Comparison of ENCODE assay signal across 8 cellular contexts in the genomic region with DNA sequence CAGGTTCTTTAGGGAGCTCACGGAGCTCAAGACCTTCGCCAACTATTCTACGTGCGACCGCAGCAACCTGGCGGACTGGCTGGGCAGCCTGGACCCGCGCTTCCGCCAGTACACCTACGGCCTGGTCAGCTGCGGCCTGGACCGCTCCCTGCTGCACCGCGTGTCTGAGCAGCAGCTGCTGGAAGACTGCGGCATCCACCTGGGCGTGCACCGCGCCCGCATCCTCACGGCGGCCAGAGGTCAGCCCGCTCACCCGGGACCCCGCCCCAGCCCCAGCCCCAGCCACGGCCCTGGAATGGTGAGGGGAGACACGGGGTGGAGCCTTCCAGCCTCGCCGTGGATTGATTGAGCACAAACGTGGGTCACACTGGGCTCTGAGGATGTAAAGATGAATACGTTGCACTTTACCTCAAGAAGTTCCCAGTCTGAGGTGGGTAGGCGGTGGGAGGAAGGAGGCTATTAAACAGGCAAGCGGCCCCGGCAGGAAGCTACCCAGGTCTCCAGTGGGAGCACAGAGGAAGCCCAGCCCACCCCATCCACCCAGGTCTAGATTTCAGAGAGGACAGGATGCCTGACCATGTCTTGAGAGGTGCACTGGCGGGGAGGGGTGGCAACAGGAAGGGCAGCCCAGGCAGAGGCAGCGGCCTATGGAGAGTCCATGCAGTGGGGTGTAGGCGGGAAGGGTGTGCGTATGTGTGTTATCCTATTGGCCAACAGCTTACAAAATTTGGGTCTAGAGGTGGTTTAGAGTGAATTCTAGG. TPM values are rescaled to one million over a fixed set of nuclear protein-coding genes. Genes with fewer than 3 reads are reported as not detected.
DNase-seq lines count a peak whose midpoint lies in the region; ATAC-seq and TF ChIP-seq lines count a peak whose summit lies in the region.

No MANE protein-coding gene starts in this region.

- H4K20me1 ChIP-seq in GM23338 (replicated peaks; ENCODE audit: insufficient read depth) (no peaks in the 10 kb centered on the region), PC-3 (ENCODE audit: low read length) (no peaks in the 10 kb centered on the region)

- no TSS peak for BruUV-seq in PC-3 (replicated peaks; lab: Mats Ljungman, UMichigan)

- no peaks in the 10 kb centered on the region for H3K79me2 ChIP-seq in GM23338 (replicated peaks; ENCODE audit: insufficient read depth)
- H3K79me2 ChIP-seq in PC-3 (ENCODE audit: low read length) = peaks cover 7% of the 10 kb centered on the region; the same call in 1 of the 2 replicates

- peak; percentile 48 for DNase-seq in GM23338 (ENCODE audit: low spot score)
- peak; percentile 34 for DNase-seq in PC-3
- DNase-seq in left ventricle myocardium inferior = no peak
- peak; percentile 84 for DNase-seq in spleen
- DNase-seq in NAMALWA (ENCODE audit: low spot score) = no peak
- no peak for DNase-seq in NCI-H2081 treated with DMSO at 0.1 percent for 48 hours (lab: John Stamatoyannopoulos, UW)

- peaks cover 64% of the 10 kb centered on the region for H3K27me3 ChIP-seq in GM23338 (ENCODE audit: insufficient read depth)
- no peaks in the 10 kb centered on the region for H3K27me3 ChIP-seq in PC-3 (ENCODE audit: low read length)
- H3K27me3 ChIP-seq in left ventricle myocardium inferior (ENCODE audit: low read depth) = no peaks in the 10 kb centered on the region
- peaks cover 0 to 28% (median 0%) of the 10 kb centered on the region in 7 donors for H3K27me3 ChIP-seq in spleen (replicated peaks in 1 of 7)

- H3K9me2 ChIP-seq in GM23338 (ENCODE audit: insufficient read depth) (no peaks in the 10 kb centered on the region), PC-3 (replicated peaks; ENCODE audit: low read length) (no peaks in the 10 kb centered on the region)

- 25 to 48% (median 29%) methylated on average over 12 to 37 of the region's 37 CpGs for WGBS in spleen, 5 donors

- peaks cover 60% of the 10 kb centered on the region for H3K27me3 Mint-ChIP-seq in GM23338 (ENCODE audit: insufficient read depth, low read depth, poor library complexity)

- H3K4me3 ChIP-seq in GM23338 (peak overlapping the region; percentile 90), PC-3 (ENCODE audit: low read length) (peak overlapping the region; percentile 81), left ventricle myocardium inferior (peak overlapping the region; percentile 67), spleen (peak overlapping the region; percentile 42 to 82 (median 52))

- no peak for TF ChIP-seq CTCF in GM23338 (conservative IDR thresholded peaks at IDR 0.05; ENCODE audit: low read depth in 2 of 2)
- TF ChIP-seq CTCF in PC-3 (conservative IDR thresholded peaks at IDR 0.05; ENCODE audit: low read depth, low read length) = no peak
- TF ChIP-seq CTCF in left ventricle myocardium inferior (IDR thresholded peaks at IDR 0.05; ENCODE audit: borderline replicate concordance) = no peak
- TF ChIP-seq CTCF in spleen (IDR thresholded peaks at IDR 0.05 in 8 of 11, conservative IDR thresholded peaks at IDR 0.05 in 3 of 11) = no peak

- H2AFZ ChIP-seq in GM23338 (peak overlapping the region; percentile 96), PC-3 (ENCODE audit: low read length) (peak overlapping the region; percentile 90)

- no peak overlapping the region for H3K27ac Mint-ChIP-seq in GM23338

- peaks cover 10% of the 10 kb centered on the region; the same call in 1 of the 2 replicates for H3K4me1 ChIP-seq in GM23338 (ENCODE audit: insufficient read depth)
- H3K4me1 ChIP-seq in PC-3 (ENCODE audit: insufficient read depth, low read length) = peaks cover 15% of the 10 kb centered on the region
- H3K4me1 ChIP-seq in left ventricle myocardium inferior = peaks cover 26% of the 10 kb centered on the region
- H3K4me1 ChIP-seq in spleen = peaks cover 10 to 56% (median 32%) of the 10 kb centered on the region in 6 donors

- H3K4me2 ChIP-seq in GM23338 (peak overlapping the region; percentile 95), PC-3 (ENCODE audit: low read length) (peak overlapping the region; percentile 98)

- peak overlapping the region; percentile 87 for H3K4me3 Mint-ChIP-seq in GM23338

- peaks cover 11% of the 10 kb centered on the region for H3K4me1 Mint-ChIP-seq in GM23338

- H3K9me3 ChIP-seq in PC-3 (ENCODE audit: low read length) (no peaks in the 10 kb centered on the region), left ventricle myocardium inferior (replicated peaks) (no peaks in the 10 kb centered on the region), spleen (no peaks in the 10 kb centered on the region)

- no peaks in the 10 kb centered on the region; the same call in 2 of the 3 replicates for H3K9me3 Mint-ChIP-seq in GM23338

- peaks cover 3% of the 10 kb centered on the region for H3K36me3 Mint-ChIP-seq in GM23338 (ENCODE audit: low read depth)

- 0 out of 2 replicates have a peak, but pooled peaks cover 6% of the 10 kb centered on the region for H3F3A ChIP-seq in GM23338 (replicated peaks; ENCODE audit: low read depth)
- H3F3A ChIP-seq in PC-3 (ENCODE audit: low read length, unreplicated experiment) = no peaks in the 10 kb centered on the region

- H3K36me3 ChIP-seq in GM23338 (ENCODE audit: insufficient read depth) = no peaks in the 10 kb centered on the region
- no peaks in the 10 kb centered on the region; the same call in none of the 2 replicates for H3K36me3 ChIP-seq in PC-3 (ENCODE audit: low read depth, low read length)
- H3K36me3 ChIP-seq in left ventricle myocardium inferior = peaks cover 29% of the 10 kb centered on the region
- H3K36me3 ChIP-seq in spleen = peaks cover 0 to 31% (median 24%) of the 10 kb centered on the region in 6 donors

- CTCF ChIA-PET in PC-3 (lab: Charles Lee) = no interaction called here

- H3K9ac ChIP-seq in PC-3 (ENCODE audit: low read length) = peak overlapping the region; percentile 61

- intact Hi-C loops in PC-3 (cut with micrococcal nuclease) = no loop called here
- intact Hi-C loops in left ventricle myocardium inferior (cut with micrococcal nuclease) = no loop called here
- intact Hi-C loops in spleen (cut with DNase I; ENCODE audit: low total_unique reads) = no loop called here

- POLR2A ChIA-PET in PC-3 (lab: Charles Lee; ENCODE audit: unreplicated experiment) = interaction anchor here (0.6 to 1.3 kb wide), 3 partner anchors 10 to 50 kb away, joined by 3 to 8 read pairs (median 3); a partner anchor contains a TSS

- peak; percentile 39 for ATAC-seq in GM23338
- peak; percentile 61 for ATAC-seq in PC-3
- ATAC-seq in GM21717 (IDR thresholded peaks at IDR 0.05; ENCODE audit: unreplicated experiment) = no peak
- ATAC-seq in GM21619 (IDR thresholded peaks at IDR 0.05; ENCODE audit: unreplicated experiment) = no peak

- H3K27ac ChIP-seq in GM23338 (ENCODE audit: low read depth) = no peak overlapping the region
- H3K27ac ChIP-seq in PC-3 (ENCODE audit: low read length) = peak overlapping the region; percentile 35
- H3K27ac ChIP-seq in left ventricle myocardium inferior (replicated peaks) = no peak overlapping the region
- H3K27ac ChIP-seq in spleen = peak overlapping the region in 5 of 8 donors; percentile 1 to 73 (median 63)

- no peak for TF ChIP-seq POLR2A in spleen (IDR thresholded peaks at IDR 0.05)

TF ChIP-seq in GM23338, 12 proteins besides CTCF, POLR2A, EP300 and RAD21:
- TF ChIP-seq ZNF331 (CRISPR knock-in tag; IDR thresholded peaks at IDR 0.05; ENCODE audit: low read depth) = no peak
- no peak for TF ChIP-seq ZNF114 (CRISPR knock-in tag; IDR thresholded peaks at IDR 0.05)
- no peak for TF ChIP-seq JUNB (IDR thresholded peaks at IDR 0.05; ENCODE audit: unreplicated experiment)
TF ChIP-seq in GM23338: peak in this region for 0.

RNA-seq across cellular contexts. Expression of a gene that starts 13.7 kb away (rescaled TPM):
- 10.4 and 15.3 TPM in 2 replicates for total RNA-seq in GM23338 (2014; rRNA removed; shearing (Covaris generic))
- 0.89 and 1.4 TPM in 2 replicates for polyA plus RNA-seq in GM23338 (2016; fragmentation: Nextera tagmentation; extraction: Ambion mirVana)
- 6.7 and 8.4 TPM in 2 replicates for total RNA-seq in PC-3 (2014; rRNA removed)
- total RNA-seq in left ventricle myocardium inferior = 5.1 TPM
- total RNA-seq in spleen = 10 to 100 TPM; 25.9 to 48.7 (median 39.9) TPM
- polyA plus RNA-seq in spleen = 10 to 100 TPM in 1 of 3 donors, 1 to 10 TPM in 2; 4.7 to 17.1 (median 6.3) TPM

RNA-seq across cellular contexts. Expression of a gene that starts 15.1 kb away (rescaled TPM):
- total RNA-seq in GM23338 (2014; rRNA removed; shearing (Covaris generic)) = 0.35 TPM in 1 of 2 replicates, not detected in the other
- polyA plus RNA-seq in GM23338 (2016; fragmentation: Nextera tagmentation; extraction: Ambion mirVana) (0.16 and 0.17 TPM in 2 replicates), spleen (1 to 10 TPM; 1.2 to 1.8 (median 1.4) TPM)
- total RNA-seq in PC-3 (2014; rRNA removed) (not detected in 2 replicates), left ventricle myocardium inferior (40.4 TPM), spleen (1 to 10 TPM in 4 of 7 donors, under 1 TPM in 3; 0.84 to 4.0 (median 1.7) TPM)

RNA-seq across cellular contexts. Expression of a gene that starts 20.2 kb away (rescaled TPM):
- not detected in 2 replicates for total RNA-seq in GM23338 (2014; rRNA removed; shearing (Covaris generic))
- not detected in 2 replicates for polyA plus RNA-seq in GM23338 (2016; fragmentation: Nextera tagmentation; extraction: Ambion mirVana)
- total RNA-seq in PC-3 (2014; rRNA removed) = not detected in 2 replicates
- total RNA-seq in left ventricle myocardium inferior = not detected
- total RNA-seq in spleen = not detected
- polyA plus RNA-seq in spleen = not detected

RNA-seq across cellular contexts. Expression of a gene that starts 20.8 kb away (rescaled TPM):
- 12.5 and 12.7 TPM in 2 replicates for total RNA-seq in GM23338 (2014; rRNA removed; shearing (Covaris generic))
- polyA plus RNA-seq in GM23338 (2016; fragmentation: Nextera tagmentation; extraction: Ambion mirVana) = 3.3 TPM in 2 replicates
- total RNA-seq in PC-3 (2014; rRNA removed) = 10.4 and 12.9 TPM in 2 replicates
- total RNA-seq in left ventricle myocardium inferior = 6.0 TPM
- total RNA-seq in spleen = 10 to 100 TPM; 18.9 to 28.9 (median 24.6) TPM
- polyA plus RNA-seq in spleen = 1 to 10 TPM; 2.1 to 4.8 (median 2.3) TPM

RNA-seq across cellular contexts. Expression of a gene that starts 27.9 kb away (rescaled TPM):
- 70.6 and 77.1 TPM in 2 replicates for total RNA-seq in GM23338 (2014; rRNA removed; shearing (Covaris generic))
- polyA plus RNA-seq in GM23338 (2016; fragmentation: Nextera tagmentation; extraction: Ambion mirVana) = 40.7 and 45.7 TPM in 2 replicates
- 136 and 137 TPM in 2 replicates for total RNA-seq in PC-3 (2014; rRNA removed)
- 154 TPM for total RNA-seq in left ventricle myocardium inferior
- 10 to 100 TPM; 45.6 to 62.6 (median 49.0) TPM for total RNA-seq in spleen
- 10 to 100 TPM; 27.8 to 47.1 (median 38.7) TPM for polyA plus RNA-seq in spleen

Comparison
In these comparisons a context has a peak if more than half of its experiments do, and no peak if none do; other contexts are left out.
1. ATAC-seq: peak in GM23338 (single experiment) and PC-3 (single experiment); none in GM21717 (single experiment) and GM21619 (single experiment).
2. DNase-seq: peak in GM23338 (single experiment), PC-3 (single experiment) and spleen (single experiment); none in left ventricle myocardium inferior (single experiment), NAMALWA (single experiment) and NCI-H2081 treated with DMSO at 0.1 percent for 48 hours (single experiment).
3. H3K27ac ChIP-seq: peak in PC-3 (single experiment) and spleen (5 of 8); none in GM23338 (single experiment) and left ventricle myocardium inferior (single experiment).
4. Peak in every context shown above with its lines, with median percentiles within 50 percentile points of each other: H3K4me3 ChIP-seq.